In the genomic region with DNA sequence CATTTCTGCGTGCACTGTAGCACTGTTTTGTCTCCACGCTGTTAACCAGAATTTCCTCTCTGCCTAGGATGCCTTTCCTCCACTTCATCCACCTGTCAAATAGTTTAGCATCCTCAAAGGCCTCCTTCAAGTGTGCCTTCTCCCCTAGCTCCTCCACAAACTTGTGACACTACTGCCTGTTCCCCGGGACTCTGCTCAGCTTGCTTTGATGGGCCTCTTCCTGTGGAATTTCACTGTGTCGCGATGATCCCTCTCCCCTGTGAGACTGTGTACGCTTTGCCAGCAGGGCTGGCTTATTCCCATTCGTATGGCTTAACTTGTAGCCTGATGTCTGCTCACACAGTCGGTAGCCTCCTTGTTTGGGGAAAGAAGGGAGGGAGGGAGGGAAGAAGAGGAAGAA, we compare ENCODE assay signal across 1 cellular context.
TF ChIP-seq lines count a peak whose summit lies in the region.

No MANE protein-coding gene starts in this region.

TF ChIP-seq in GM23338, 12 proteins besides CTCF, POLR2A, EP300 and RAD21 (continued from another document):
- TF ChIP-seq, protein P1, sequence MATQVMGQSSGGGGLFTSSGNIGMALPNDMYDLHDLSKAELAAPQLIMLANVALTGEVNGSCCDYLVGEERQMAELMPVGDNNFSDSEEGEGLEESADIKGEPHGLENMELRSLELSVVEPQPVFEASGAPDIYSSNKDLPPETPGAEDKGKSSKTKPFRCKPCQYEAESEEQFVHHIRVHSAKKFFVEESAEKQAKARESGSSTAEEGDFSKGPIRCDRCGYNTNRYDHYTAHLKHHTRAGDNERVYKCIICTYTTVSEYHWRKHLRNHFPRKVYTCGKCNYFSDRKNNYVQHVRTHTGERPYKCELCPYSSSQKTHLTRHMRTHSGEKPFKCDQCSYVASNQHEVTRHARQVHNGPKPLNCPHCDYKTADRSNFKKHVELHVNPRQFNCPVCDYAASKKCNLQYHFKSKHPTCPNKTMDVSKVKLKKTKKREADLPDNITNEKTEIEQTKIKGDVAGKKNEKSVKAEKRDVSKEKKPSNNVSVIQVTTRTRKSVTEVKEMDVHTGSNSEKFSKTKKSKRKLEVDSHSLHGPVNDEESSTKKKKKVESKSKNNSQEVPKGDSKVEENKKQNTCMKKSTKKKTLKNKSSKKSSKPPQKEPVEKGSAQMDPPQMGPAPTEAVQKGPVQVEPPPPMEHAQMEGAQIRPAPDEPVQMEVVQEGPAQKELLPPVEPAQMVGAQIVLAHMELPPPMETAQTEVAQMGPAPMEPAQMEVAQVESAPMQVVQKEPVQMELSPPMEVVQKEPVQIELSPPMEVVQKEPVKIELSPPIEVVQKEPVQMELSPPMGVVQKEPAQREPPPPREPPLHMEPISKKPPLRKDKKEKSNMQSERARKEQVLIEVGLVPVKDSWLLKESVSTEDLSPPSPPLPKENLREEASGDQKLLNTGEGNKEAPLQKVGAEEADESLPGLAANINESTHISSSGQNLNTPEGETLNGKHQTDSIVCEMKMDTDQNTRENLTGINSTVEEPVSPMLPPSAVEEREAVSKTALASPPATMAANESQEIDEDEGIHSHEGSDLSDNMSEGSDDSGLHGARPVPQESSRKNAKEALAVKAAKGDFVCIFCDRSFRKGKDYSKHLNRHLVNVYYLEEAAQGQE (IDR thresholded peaks at IDR 0.05; ENCODE audit: unreplicated experiment), result no peak
